ENCODE assay signal across 24 cellular contexts in the genomic region with DNA sequence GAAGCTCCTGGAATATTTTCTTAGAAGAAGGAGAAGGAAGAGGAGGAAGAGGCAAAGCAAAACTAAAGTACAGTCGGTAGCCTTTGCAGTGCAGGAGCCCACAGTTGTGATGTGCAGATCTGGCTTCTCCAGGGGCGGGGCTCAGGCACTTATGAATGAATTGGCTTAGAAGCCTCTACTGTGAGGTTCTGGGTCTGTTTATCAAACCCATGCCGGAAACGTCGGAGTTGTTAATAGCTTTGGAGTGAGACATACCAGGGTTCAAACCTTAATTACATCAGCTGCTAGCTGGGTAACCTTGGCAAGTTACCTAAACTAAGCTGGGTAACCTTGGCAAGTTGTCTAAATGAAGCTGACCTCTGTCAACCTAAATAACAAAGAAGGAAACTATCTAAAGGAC.
"Had no signal": no experiment of that assay in that cellular context is flagged by ENCODE, and none has a peak within 500 bp of the region (broad histone marks: within the 10 kb centered on the region; RNA-seq: fewer than 3 reads in every experiment).

No MANE protein-coding gene starts in this region.

- DNase-seq: activated CD4-positive, alpha-beta T cell treated with anti-CD3 and anti-CD28 coated beads for 4 hours; activated CD4-positive, alpha-beta T cell treated with anti-CD3 and anti-CD28 coated beads, Interleukin-2, amount 50 U/mL, for 4 hours; activated gamma-delta T cell; activated naive CD4-positive, alpha-beta T cell treated with anti-CD3 and anti-CD28 coated beads, Interleukin-2, amount 10 ng/mL, durations not matched to agents 7 days and 5 days; activated naive CD8-positive, alpha-beta T cell treated with anti-CD3 and anti-CD28 coated beads, Interleukin-2, amount 10 ng/mL, durations not matched to agents 7 days and 5 days; amniotic stem cell; central memory CD4-positive, alpha-beta T cell; effector CD8-positive, alpha-beta T cell; kidney glomerular epithelial cell; left ventricle myocardium superior; mammary epithelial cell; naive thymus-derived CD4-positive, alpha-beta T cell; pancreas; sigmoid colon; stimulated activated CD4-positive, alpha-beta T cell treated with anti-CD3 and anti-CD28 coated beads, Interleukin-1b, Interleukin-23, amount 100 ng/mL, for 48 hours; stimulated activated CD4-positive, alpha-beta T cell treated with anti-CD3 and anti-CD28 coated beads, Interleukin-4, amount 100 ng/mL, for 4 hours; stimulated activated CD8-positive, alpha-beta memory T cell treated with anti-CD3 and anti-CD28 coated beads, Interleukin-4, amount 100 ng/mL, for 48 hours; stomach had no signal

- H3K27ac ChIP-seq: pancreas, prostate gland, sigmoid colon, stomach, suprapubic skin, tibial nerve had no signal

- H3K4me3 ChIP-seq: pancreas, prostate gland, sigmoid colon, smooth muscle cell, stomach, suprapubic skin, tibial nerve had no signal

- H3K9me3 ChIP-seq: pancreas, prostate gland, sigmoid colon, stomach, suprapubic skin, tibial nerve had no signal

- H3K4me1 ChIP-seq: pancreas, prostate gland, stomach, suprapubic skin had no signal

- H3K36me3 ChIP-seq: pancreas, prostate gland, sigmoid colon, stomach, suprapubic skin, tibial nerve had no signal

- FAIRE-seq: endometrium, frontal cortex, pancreas had no signal

- H3K4me2 ChIP-seq: smooth muscle cell had no signal

- H3K27me3 ChIP-seq: pancreas, sigmoid colon, stomach, suprapubic skin, tibial nerve had no signal
